19 cellular contexts compared by ENCODE assay signal in the genomic region with DNA sequence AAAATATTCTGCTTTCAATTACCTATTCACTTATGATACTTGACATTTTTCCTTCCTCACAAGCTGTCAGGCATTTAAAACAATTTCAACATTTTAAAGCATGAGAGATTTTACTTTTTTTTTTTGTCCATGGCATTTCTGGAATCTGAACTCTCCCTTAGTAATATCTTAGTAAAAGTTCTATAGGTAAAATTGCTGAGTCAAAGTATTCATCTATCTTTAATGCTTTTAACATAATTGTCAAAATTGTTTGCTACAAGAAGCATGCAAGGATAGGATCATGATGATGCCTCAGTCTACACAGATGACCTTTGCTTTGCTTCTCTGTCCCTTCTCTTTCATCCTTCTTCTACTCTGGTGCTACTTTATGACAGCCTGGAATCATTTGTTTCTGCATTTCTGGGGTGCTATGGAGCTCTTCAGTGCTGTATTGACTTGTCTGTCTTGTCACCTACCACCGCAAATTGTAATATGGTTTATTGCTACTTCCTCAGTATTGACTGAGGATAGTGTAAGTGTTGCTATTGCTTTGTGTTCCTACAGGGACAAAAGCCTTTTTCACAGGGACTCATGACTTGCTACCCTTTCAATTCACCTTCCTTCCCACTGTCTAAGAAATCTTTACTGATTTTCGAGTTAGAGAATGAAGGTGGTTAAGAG.
DNase-seq lines count a peak whose midpoint lies in the region; ATAC-seq, FAIRE-seq and TF ChIP-seq lines count a peak whose summit lies in the region.
"Had no signal": no experiment of that assay in that cellular context is flagged by ENCODE, and none has a peak within 500 bp of the region (broad histone marks: within the 10 kb centered on the region; RNA-seq: fewer than 3 reads in every experiment).

No MANE protein-coding gene starts in this region.

- H3K36me3 ChIP-seq in left ventricle myocardium inferior (no peaks in the 10 kb centered on the region), GM23338 (ENCODE audit: insufficient read depth) (no peaks in the 10 kb centered on the region), parathyroid adenoma (ENCODE audit: control insufficient read depth, insufficient read depth, low read length) (no peaks in the 10 kb centered on the region)
- H3K36me3 ChIP-seq: brain microvascular endothelial cell, pancreas had no signal

- H3K9me2 ChIP-seq in GM23338 (ENCODE audit: insufficient read depth) = no peaks in the 10 kb centered on the region

- H3K79me2 ChIP-seq in GM23338 (replicated peaks; ENCODE audit: insufficient read depth) (no peaks in the 10 kb centered on the region), parathyroid adenoma (no peaks in the 10 kb centered on the region)

- peaks cover 4% of the 10 kb centered on the region; the same call in 1 of the 3 replicates for H3K4me1 Mint-ChIP-seq in GM23338
- H3K4me1 Mint-ChIP-seq in activated T-helper 17 cell treated with anti-CD3 and anti-CD28 coated beads, Interleukin-2, amount 50 U/mL, for 72 hours = peaks cover 12% of the 10 kb centered on the region

- ATAC-seq in left cardiac atrium = no peak
- ATAC-seq in GM23338 = no peak
- ATAC-seq in activated T-helper 17 cell treated with anti-CD3 and anti-CD28 coated beads, Interleukin-2, amount 50 U/mL, for 72 hours (replicated peaks) = peak; percentile 19
- ATAC-seq: pancreas had no signal

- H3K4me3 Mint-ChIP-seq in GM23338 = no peak overlapping the region
- peak overlapping the region; percentile 70 for H3K4me3 Mint-ChIP-seq in activated T-helper 17 cell treated with anti-CD3 and anti-CD28 coated beads, Interleukin-2, amount 50 U/mL, for 72 hours

- H3K9me3 ChIP-seq in left ventricle myocardium inferior (replicated peaks) (no peaks in the 10 kb centered on the region), parathyroid adenoma (ENCODE audit: control insufficient read depth, low read length) (no peaks in the 10 kb centered on the region)
- H3K9me3 ChIP-seq: pancreas had no signal

- no peaks in the 10 kb centered on the region for H3F3A ChIP-seq in GM23338 (replicated peaks; ENCODE audit: low read depth)

- peaks cover 1% of the 10 kb centered on the region for H3K27me3 Mint-ChIP-seq in GM23338 (ENCODE audit: insufficient read depth, low read depth, poor library complexity)
- H3K27me3 Mint-ChIP-seq in activated T-helper 17 cell treated with anti-CD3 and anti-CD28 coated beads, Interleukin-2, amount 50 U/mL, for 72 hours = peaks cover 6% of the 10 kb centered on the region

- H3K4me2 ChIP-seq in GM23338 (no peak overlapping the region), parathyroid adenoma (ENCODE audit: low read length) (no peak overlapping the region)

- H2AFZ ChIP-seq in GM23338 (peak overlapping the region; percentile 66; the same call in 1 of the 2 replicates), parathyroid adenoma (peak overlapping the region; percentile 2)

- no peak overlapping the region for H3K4me3 ChIP-seq in left ventricle myocardium inferior
- no peak overlapping the region for H3K4me3 ChIP-seq in GM23338
- no peak overlapping the region for H3K4me3 ChIP-seq in parathyroid adenoma (ENCODE audit: low read depth, low read length)
- H3K4me3 ChIP-seq: pancreas had no signal

- intact Hi-C loops in left ventricle myocardium inferior (cut with micrococcal nuclease) = no loop called here
- intact Hi-C loops in left cardiac atrium (cut with DNase I) = no loop called here

- FAIRE-seq in HTR-8/SVneo (lab: Jason Lieb, UNC) = no peak
- FAIRE-seq: pancreas, TTC549 had no signal

- H4K20me1 ChIP-seq in GM23338 (replicated peaks; ENCODE audit: insufficient read depth) = no peaks in the 10 kb centered on the region

- no peaks in the 10 kb centered on the region for H3K9me3 Mint-ChIP-seq in GM23338
- H3K9me3 Mint-ChIP-seq in activated T-helper 17 cell treated with anti-CD3 and anti-CD28 coated beads, Interleukin-2, amount 50 U/mL, for 72 hours = no peaks in the 10 kb centered on the region
- H3K9me3 Mint-ChIP-seq: activated CD4-positive, alpha-beta T cell treated with anti-CD3 and anti-CD28 coated beads, Interleukin-2, amount 10 ng/mL, durations not matched to agents 24 days and 14 days; activated naive CD4-positive, alpha-beta T cell treated with anti-CD3 and anti-CD28 coated beads, Interleukin-2, amount 50 U/mL, for 72 hours had no signal

- TF ChIP-seq CTCF in left ventricle myocardium inferior (IDR thresholded peaks at IDR 0.05; ENCODE audit: borderline replicate concordance) = no peak
- no peak for TF ChIP-seq CTCF in GM23338 (conservative IDR thresholded peaks at IDR 0.05; ENCODE audit: low read depth in 2 of 2)
- TF ChIP-seq CTCF in parathyroid adenoma (IDR thresholded peaks at IDR 0.05) = no peak

- H3K27ac ChIP-seq in left ventricle myocardium inferior (replicated peaks) (peak overlapping the region; percentile 53), GM23338 (ENCODE audit: low read depth) (no peak overlapping the region), parathyroid adenoma (no peak overlapping the region), caudate nucleus (ENCODE audit: low read depth, low read length) (no peak overlapping the region)
- H3K27ac ChIP-seq: brain microvascular endothelial cell, pancreas had no signal

- DNase-seq in left ventricle myocardium inferior (no peak), left cardiac atrium (no peak), GM23338 (ENCODE audit: low spot score) (no peak), HTR-8/SVneo (ENCODE audit: insufficient read length, low spot score) (no peak), caudate nucleus (lab: John Stamatoyannopoulos, UW) (no peak), anterior cingulate cortex (lab: John Stamatoyannopoulos, UW) (no peak)
- DNase-seq: activated T-cell treated with anti-CD3 and anti-CD28 coated beads, Interleukin-2, amount 50 U/mL, for 1 hour; brain microvascular endothelial cell; erythroblast; NCI-H187; NCI-H345; NK-92 treated with Interleukin-12 subunit alpha and Interleukin-12 subunit beta, amount 100 ng/mL, for 24 hours; pancreas; stimulated activated CD4-positive, alpha-beta T cell treated with anti-CD3 and anti-CD28 coated beads, Interleukin-2, amount 100 ng/mL, for 48 hours had no signal

- no peaks in the 10 kb centered on the region for H3K27me3 ChIP-seq in left ventricle myocardium inferior (ENCODE audit: low read depth)
- H3K27me3 ChIP-seq in GM23338 (ENCODE audit: insufficient read depth) = no peaks in the 10 kb centered on the region
- no peaks in the 10 kb centered on the region for H3K27me3 ChIP-seq in parathyroid adenoma (ENCODE audit: control insufficient read depth, insufficient read depth, low read length)
- H3K27me3 ChIP-seq: brain microvascular endothelial cell had no signal

- no peak overlapping the region for H3K27ac Mint-ChIP-seq in GM23338
- H3K27ac Mint-ChIP-seq in activated T-helper 17 cell treated with anti-CD3 and anti-CD28 coated beads, Interleukin-2, amount 50 U/mL, for 72 hours = no peak overlapping the region
- H3K27ac Mint-ChIP-seq: activated CD4-positive, alpha-beta T cell treated with anti-CD3 and anti-CD28 coated beads, Interleukin-2, amount 10 ng/mL, durations not matched to agents 24 days and 14 days; activated naive CD4-positive, alpha-beta T cell treated with anti-CD3 and anti-CD28 coated beads, Interleukin-2, amount 50 U/mL, for 72 hours had no signal

- no peaks in the 10 kb centered on the region for H3K36me3 Mint-ChIP-seq in GM23338 (ENCODE audit: low read depth)
- no peaks in the 10 kb centered on the region for H3K36me3 Mint-ChIP-seq in activated T-helper 17 cell treated with anti-CD3 and anti-CD28 coated beads, Interleukin-2, amount 50 U/mL, for 72 hours (ENCODE audit: low read depth)
- H3K36me3 Mint-ChIP-seq: activated naive CD4-positive, alpha-beta T cell treated with anti-CD3 and anti-CD28 coated beads, Interleukin-2, amount 50 U/mL, for 72 hours had no signal

- no peak overlapping the region for H3K9ac ChIP-seq in parathyroid adenoma

- H3K4me1 ChIP-seq in left ventricle myocardium inferior (peaks cover 8% of the 10 kb centered on the region), GM23338 (ENCODE audit: insufficient read depth) (no peaks in the 10 kb centered on the region), parathyroid adenoma (peaks cover 2% of the 10 kb centered on the region)
- H3K4me1 ChIP-seq: pancreas had no signal

TF ChIP-seq in GM23338, 12 proteins besides CTCF, POLR2A, EP300 and RAD21 (continues in another document):
- TF ChIP-seq JUNB (IDR thresholded peaks at IDR 0.05; ENCODE audit: unreplicated experiment) (no peak), POLR2AphosphoS5 (IDR thresholded peaks at IDR 0.05; ENCODE audit: low read depth) (no peak)
- TF ChIP-seq, protein P1, sequence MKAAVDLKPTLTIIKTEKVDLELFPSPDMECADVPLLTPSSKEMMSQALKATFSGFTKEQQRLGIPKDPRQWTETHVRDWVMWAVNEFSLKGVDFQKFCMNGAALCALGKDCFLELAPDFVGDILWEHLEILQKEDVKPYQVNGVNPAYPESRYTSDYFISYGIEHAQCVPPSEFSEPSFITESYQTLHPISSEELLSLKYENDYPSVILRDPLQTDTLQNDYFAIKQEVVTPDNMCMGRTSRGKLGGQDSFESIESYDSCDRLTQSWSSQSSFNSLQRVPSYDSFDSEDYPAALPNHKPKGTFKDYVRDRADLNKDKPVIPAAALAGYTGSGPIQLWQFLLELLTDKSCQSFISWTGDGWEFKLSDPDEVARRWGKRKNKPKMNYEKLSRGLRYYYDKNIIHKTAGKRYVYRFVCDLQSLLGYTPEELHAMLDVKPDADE (IDR thresholded peaks at IDR 0.05) = no peak
